In the genomic region with DNA sequence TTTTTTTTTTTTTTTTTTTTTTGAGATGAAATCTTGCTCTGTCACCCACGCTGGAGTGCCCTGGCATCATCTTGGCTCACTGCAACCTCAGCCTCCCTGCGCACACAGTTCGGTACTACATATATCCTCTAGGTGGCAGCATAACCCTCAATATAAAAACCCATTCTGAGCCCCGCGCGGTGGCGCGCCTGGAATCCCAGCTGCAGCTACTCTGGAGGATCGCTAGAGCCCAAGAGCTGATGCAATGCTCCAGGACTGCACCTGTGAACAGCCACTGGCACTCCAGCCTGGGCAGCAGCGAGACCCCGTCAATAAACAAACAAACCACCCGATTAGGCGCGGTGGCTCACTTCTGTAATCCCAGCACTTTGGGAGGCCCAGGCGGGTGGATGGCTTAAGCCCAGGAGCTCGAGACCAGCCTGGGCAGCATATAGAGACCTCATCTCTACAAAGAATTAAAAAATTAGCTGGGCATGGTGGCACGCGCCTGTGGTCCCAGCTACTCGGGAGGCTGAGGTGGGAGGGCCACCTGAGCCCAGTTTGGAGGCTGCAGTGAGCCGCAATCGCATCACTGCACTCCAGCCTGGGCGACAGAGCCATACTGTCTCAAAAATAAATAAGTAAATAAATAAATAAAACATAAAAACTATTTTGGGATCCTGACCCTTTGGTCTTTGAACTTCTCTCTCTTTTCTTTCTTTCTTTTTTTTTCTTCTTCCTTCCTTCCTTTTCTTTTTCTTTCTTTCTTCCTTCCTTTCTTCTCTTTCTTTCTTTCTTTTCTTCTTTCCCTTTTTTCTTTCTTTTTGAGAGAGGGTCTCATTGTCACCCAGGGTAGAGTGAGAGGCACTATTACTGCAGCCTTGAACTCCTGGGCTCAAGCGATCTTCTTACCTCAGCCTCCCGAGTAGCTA, we compare ENCODE assay signal across 8 cellular contexts.
DNase-seq lines count a peak whose midpoint lies in the region; ATAC-seq and TF ChIP-seq lines count a peak whose summit lies in the region.

No MANE protein-coding gene starts in this region.

- peaks cover 14% of the 10 kb centered on the region for H3K27me3 Mint-ChIP-seq in memory B cell

- no peaks in the 10 kb centered on the region for H3K9me3 Mint-ChIP-seq in memory B cell

- H3K9ac ChIP-seq in HUES48 (ENCODE audit: low read depth, low read length): peak overlapping the region; percentile 47; the same call in 1 of the 2 replicates

- H3K4me1 ChIP-seq in HUES48 (ENCODE audit: control insufficient read depth, insufficient read depth, low read length): peaks cover 3% of the 10 kb centered on the region; the same call in 1 of the 2 replicates

- H3K4me3 ChIP-seq in HUES48 (ENCODE audit: low read depth, low read length): 0 out of 2 replicates have a peak overlapping the region, but pooled peaks have one; percentile 13

- TF ChIP-seq CTCF in GM20000 (IDR thresholded peaks at IDR 0.05; ENCODE audit: extremely low read depth, missing control alignments): peak; percentile 63

- H3K9me3 ChIP-seq in HUES48 (ENCODE audit: control insufficient read depth, insufficient read depth, low read length): no peaks in the 10 kb centered on the region

- peak overlapping the region; percentile 19 for H3K4me3 Mint-ChIP-seq in memory B cell

- no peak overlapping the region for H3K27ac Mint-ChIP-seq in memory B cell

- DNase-seq in CD1c-positive myeloid dendritic cell (ENCODE audit: extremely low spot score) (peak; percentile 89), GM20000 (ENCODE audit: low spot score) (peak; percentile 69), NOMO-1 treated with DMSO at 0.1 percent for 48 hours (lab: John Stamatoyannopoulos, UW; ENCODE audit: unreplicated experiment) (peak; percentile 83), memory B cell (ENCODE audit: low spot score in 2 of 2) (peak; percentile 54 to 70)
- DNase-seq in activated CD8-positive, alpha-beta memory T cell treated with anti-CD3 and anti-CD28 coated beads for 24 hours: peak; percentile 87
- DNase-seq in effector CD8-positive, alpha-beta T cell (lab: John Stamatoyannopoulos, UW): peak; percentile 64
- DNase-seq in stimulated activated CD8-positive, alpha-beta memory T cell treated with anti-CD3 and anti-CD28 coated beads, Interleukin-15, amount 100 ng/mL, for 48 hours (ENCODE audit: low read depth in 2 of 2): peak; percentile 51 to 59

- H3K36me3 Mint-ChIP-seq in memory B cell: no peaks in the 10 kb centered on the region

- H3K27ac ChIP-seq in HUES48 (ENCODE audit: low read depth, low read length): no peak overlapping the region

- H3K36me3 ChIP-seq in HUES48 (ENCODE audit: control insufficient read depth, insufficient read depth, low read length): no peaks in the 10 kb centered on the region

- peak; percentile 98 for ATAC-seq in memory B cell (ENCODE audit: low read depth)

- no peaks in the 10 kb centered on the region for H3K27me3 ChIP-seq in HUES48 (ENCODE audit: control insufficient read depth, insufficient read depth, low read length)

- H3K4me1 Mint-ChIP-seq in memory B cell: peaks cover 3% of the 10 kb centered on the region
